Comparison of ENCODE assay signal across 7 cellular contexts in the genomic region with DNA sequence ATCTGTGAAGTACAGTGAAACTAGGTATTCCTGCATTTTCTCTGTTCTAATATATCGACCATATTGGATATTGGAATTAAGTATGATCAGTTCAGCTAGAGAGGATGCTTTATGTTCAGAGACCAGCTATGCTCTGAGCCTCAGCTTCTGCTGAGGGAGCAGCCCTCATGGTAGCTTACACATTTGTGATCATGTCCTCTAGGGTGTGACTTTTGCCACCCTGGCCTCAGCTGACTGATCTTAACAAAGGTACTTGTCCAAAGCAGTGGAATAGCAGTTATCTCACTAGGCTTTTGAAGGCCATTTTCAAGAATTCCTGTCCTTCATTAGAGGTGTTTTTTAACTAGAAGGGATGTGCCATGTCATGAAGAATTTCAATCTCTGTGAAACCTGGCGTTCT.
"Had no signal": no experiment of that assay in that cellular context is flagged by ENCODE, and none has a peak within 500 bp of the region (broad histone marks: within the 10 kb centered on the region; RNA-seq: fewer than 3 reads in every experiment).

No MANE protein-coding gene starts in this region.

- H3K9ac ChIP-seq: GM23248 had no signal

- FAIRE-seq: HTR-8/SVneo had no signal

- H3K27ac ChIP-seq: GM23248 had no signal

- DNase-seq: GM23248, GOT3, H9, HCEC 1CT, IMR-90, KBM-7 had no signal

- H2AFZ ChIP-seq: GM23248 had no signal

- H3K4me3 ChIP-seq: GM23248 had no signal
